1 cellular context compared by ENCODE assay signal in the genomic region with DNA sequence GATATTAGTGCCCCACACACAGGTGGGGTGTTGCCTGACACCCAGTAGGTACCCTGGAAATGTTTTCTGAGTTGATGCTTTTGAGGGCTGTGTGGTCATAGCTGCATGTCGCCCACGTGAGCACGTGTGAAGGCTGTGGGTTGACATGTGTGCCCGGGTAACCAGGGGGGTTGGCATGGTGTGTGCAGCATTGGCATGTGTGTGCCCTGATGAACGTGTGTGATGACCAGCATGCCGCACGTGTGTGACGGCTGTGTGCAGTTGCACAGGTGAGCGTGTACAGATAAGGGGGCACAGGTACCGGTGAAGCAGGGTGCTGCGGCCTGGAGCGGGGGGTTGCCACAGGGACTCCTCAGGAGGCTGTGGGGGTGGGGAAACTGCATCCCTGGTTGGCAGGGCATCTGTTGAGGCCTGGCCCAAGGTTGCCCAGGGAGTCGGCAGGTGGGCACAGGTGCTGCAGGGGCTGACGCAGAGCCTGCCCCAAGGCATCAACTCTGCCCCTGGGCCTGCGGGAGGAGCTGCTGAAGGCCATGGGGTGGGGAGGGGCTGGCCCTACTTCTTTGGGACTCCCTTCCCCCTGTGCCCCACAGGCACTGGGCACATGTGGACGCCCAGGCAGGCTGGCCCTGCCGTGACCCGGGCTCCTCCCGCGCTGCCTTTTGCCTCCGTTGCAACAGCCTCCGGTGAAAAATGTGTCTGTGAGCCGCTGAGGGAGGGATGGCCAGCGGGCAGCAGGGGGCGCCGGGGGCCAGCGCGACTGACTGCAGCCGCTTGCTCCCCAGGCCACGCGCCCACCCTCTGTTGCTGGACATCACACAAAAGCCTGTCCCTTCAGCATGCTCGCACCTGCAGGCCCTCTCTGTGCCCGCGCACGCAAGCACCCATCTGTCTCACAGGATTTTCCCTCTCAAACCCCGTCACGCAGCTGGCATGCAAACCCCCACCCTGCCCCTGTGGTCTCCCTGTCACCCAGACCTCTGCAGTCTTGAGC.
TF ChIP-seq lines count a peak whose summit lies in the region.

No MANE protein-coding gene starts in this region.

TF ChIP-seq in K562, 482 proteins besides CTCF, POLR2A, EP300 and RAD21 (continued from another document):
- no peak for TF ChIP-seq RBM22 (IDR thresholded peaks at IDR 0.05; ENCODE audit: low read depth, low read length, poor library complexity, severe bottlenecking)
- TF ChIP-seq STAG1 (CRISPR knock-in tag; IDR thresholded peaks at IDR 0.05; ENCODE audit: borderline replicate concordance) = peak; percentile 57; the same call in 1 of the 2 replicates
- TF ChIP-seq, protein P1, sequence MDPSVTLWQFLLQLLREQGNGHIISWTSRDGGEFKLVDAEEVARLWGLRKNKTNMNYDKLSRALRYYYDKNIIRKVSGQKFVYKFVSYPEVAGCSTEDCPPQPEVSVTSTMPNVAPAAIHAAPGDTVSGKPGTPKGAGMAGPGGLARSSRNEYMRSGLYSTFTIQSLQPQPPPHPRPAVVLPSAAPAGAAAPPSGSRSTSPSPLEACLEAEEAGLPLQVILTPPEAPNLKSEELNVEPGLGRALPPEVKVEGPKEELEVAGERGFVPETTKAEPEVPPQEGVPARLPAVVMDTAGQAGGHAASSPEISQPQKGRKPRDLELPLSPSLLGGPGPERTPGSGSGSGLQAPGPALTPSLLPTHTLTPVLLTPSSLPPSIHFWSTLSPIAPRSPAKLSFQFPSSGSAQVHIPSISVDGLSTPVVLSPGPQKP (CRISPR knock-in tag; IDR thresholded peaks at IDR 0.05) = no peak
- TF ChIP-seq YY1 (IDR thresholded peaks at IDR 0.05; ENCODE audit: borderline replicate concordance in 1 of 3, control insufficient read depth in 1 of 3, extremely low read depth in 1 of 3, insufficient read depth in 3 of 3, insufficient read length in 1 of 3, insufficient replicate concordance in 2 of 3, low read depth in 1 of 3, low read length in 2 of 3) = peak in 1 of 3 experiments; percentile 25
- no peak for TF ChIP-seq ZNF408 (CRISPR knock-in tag; IDR thresholded peaks at IDR 0.05; ENCODE audit: low read depth)
- TF ChIP-seq, protein P2, sequence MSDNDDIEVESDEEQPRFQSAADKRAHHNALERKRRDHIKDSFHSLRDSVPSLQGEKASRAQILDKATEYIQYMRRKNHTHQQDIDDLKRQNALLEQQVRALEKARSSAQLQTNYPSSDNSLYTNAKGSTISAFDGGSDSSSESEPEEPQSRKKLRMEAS (CRISPR knock-in tag; IDR thresholded peaks at IDR 0.05) = 0 out of 2 replicates have a peak, but pooled peaks have one; percentile 35
- TF ChIP-seq, protein P3, sequence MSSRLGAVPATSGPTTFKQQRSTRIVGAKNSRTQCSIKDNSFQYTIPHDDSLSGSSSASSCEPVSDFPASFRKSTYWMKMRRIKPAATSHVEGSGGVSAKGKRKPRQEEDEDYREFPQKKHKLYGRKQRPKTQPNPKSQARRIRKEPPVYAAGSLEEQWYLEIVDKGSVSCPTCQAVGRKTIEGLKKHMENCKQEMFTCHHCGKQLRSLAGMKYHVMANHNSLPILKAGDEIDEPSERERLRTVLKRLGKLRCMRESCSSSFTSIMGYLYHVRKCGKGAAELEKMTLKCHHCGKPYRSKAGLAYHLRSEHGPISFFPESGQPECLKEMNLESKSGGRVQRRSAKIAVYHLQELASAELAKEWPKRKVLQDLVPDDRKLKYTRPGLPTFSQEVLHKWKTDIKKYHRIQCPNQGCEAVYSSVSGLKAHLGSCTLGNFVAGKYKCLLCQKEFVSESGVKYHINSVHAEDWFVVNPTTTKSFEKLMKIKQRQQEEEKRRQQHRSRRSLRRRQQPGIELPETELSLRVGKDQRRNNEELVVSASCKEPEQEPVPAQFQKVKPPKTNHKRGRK (tag; IDR thresholded peaks at IDR 0.05) = no peak
- TF ChIP-seq HDAC8 (tag; IDR thresholded peaks at IDR 0.05) = no peak
- TF ChIP-seq NRF1 (conservative IDR thresholded peaks at IDR 0.05 in 1 of 2, IDR thresholded peaks at IDR 0.05 in 1 of 2) = no peak
- no peak for TF ChIP-seq ZNF133 (CRISPR knock-in tag; IDR thresholded peaks at IDR 0.05)
- no peak for TF ChIP-seq NBN (IDR thresholded peaks at IDR 0.05; ENCODE audit: low read depth)
- TF ChIP-seq RB1 (IDR thresholded peaks at IDR 0.05; ENCODE audit: low read depth) = peak; percentile 51; the same call in 1 of the 2 replicates
- TF ChIP-seq, protein P4, sequence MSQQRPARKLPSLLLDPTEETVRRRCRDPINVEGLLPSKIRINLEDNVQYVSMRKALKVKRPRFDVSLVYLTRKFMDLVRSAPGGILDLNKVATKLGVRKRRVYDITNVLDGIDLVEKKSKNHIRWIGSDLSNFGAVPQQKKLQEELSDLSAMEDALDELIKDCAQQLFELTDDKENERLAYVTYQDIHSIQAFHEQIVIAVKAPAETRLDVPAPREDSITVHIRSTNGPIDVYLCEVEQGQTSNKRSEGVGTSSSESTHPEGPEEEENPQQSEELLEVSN (IDR thresholded peaks at IDR 0.05; ENCODE audit: borderline replicate concordance in 1 of 2, extremely low read depth in 1 of 2, insufficient read depth in 1 of 2, insufficient read length in 1 of 2, low read depth in 1 of 2, low read length in 1 of 2, poor library complexity in 1 of 2, severe bottlenecking in 1 of 2) = peak in 1 of 2 experiments; percentile 9
- peak; percentile 12; the same call in 1 of the 2 replicates for TF ChIP-seq CEBPG (CRISPR knock-in tag; IDR thresholded peaks at IDR 0.05)
- TF ChIP-seq CEBPG (tag; conservative IDR thresholded peaks at IDR 0.05 in 1 of 2, IDR thresholded peaks at IDR 0.05 in 1 of 2) = no peak
- no peak for TF ChIP-seq TOE1 (IDR thresholded peaks at IDR 0.05; ENCODE audit: borderline replicate concordance)
- no peak for TF ChIP-seq TOE1 (CRISPR knock-in tag; IDR thresholded peaks at IDR 0.05; ENCODE audit: borderline replicate concordance, low read depth)
- 0 out of 2 replicates have a peak, but pooled peaks have one; percentile 14 for TF ChIP-seq CEBPB (tag; IDR thresholded peaks at IDR 0.05)
